ENCODE assay signal across 12 cellular contexts in the genomic region with DNA sequence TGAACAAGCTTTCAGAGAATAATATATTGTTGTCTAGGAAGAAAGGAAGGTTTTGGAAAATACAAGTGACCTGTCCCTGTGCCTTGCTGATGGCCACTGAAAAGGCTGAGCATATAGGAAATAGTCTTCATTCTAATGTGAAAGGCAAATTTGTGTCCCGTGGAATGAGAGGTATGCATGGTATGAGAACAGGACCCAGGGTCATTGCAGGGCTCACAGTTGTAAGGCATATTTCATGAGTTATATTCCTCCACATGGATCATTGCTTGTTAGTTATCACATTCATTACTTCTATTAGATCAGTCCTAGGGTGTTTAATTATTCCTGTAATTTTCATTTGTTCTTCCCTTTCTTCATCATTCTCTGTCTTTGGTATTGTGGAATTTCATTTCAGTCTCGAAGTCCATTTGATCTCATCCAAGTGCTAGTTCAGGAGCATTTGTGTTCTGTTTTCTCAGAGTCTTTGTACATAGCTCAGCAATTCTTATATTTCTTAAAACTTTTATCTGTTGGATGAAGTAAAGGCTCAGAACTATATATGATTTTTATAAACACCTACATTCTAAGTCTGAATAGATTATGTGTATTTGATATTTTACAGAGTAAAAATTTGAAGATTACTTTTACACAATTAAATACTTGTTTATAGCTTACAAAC. TPM values are rescaled to one million over a fixed set of nuclear protein-coding genes. Genes with fewer than 3 reads are reported as not detected.
DNase-seq lines count a peak whose midpoint lies in the region; ATAC-seq, FAIRE-seq and TF ChIP-seq lines count a peak whose summit lies in the region.
"Had no signal": no experiment of that assay in that cellular context is flagged by ENCODE, and none has a peak within 500 bp of the region (broad histone marks: within the 10 kb centered on the region; RNA-seq: fewer than 3 reads in every experiment).

No MANE protein-coding gene starts in this region.

- TF ChIP-seq CTCF in A549 (IDR thresholded peaks at IDR 0.05) (no peak), astrocyte of the cerebellum (IDR thresholded peaks at IDR 0.05; ENCODE audit: low read depth, low read length, missing control alignments) (no peak), lower lobe of right lung (IDR thresholded peaks at IDR 0.05) (no peak), mucosa of descending colon (IDR thresholded peaks at IDR 0.05) (no peak)

- 19% methylated on average over 2 of the region's 2 CpGs for WGBS in A549 (ENCODE audit: missing lambda C conversion rate)

- peaks cover 5% of the 10 kb centered on the region; the same call in 1 of the 3 replicates for H3K9me3 ChIP-seq in A549
- H3K9me3 ChIP-seq in lower lobe of right lung = no peaks in the 10 kb centered on the region
- no peaks in the 10 kb centered on the region for H3K9me3 ChIP-seq in mucosa of descending colon

- peak overlapping the region; percentile 44 for H3K4me2 ChIP-seq in A549

- peak; percentile 56 for FAIRE-seq in A549 (lab: Jason Lieb, UNC)

- POLR2A ChIA-PET in A549 (lab: Yijun Ruan, JAX) = no interaction called here

- intact Hi-C loops in lower lobe of right lung (cut with DNase I) (no loop called here), mucosa of descending colon (cut with DNase I, micrococcal nuclease) (no loop called here)

- CTCF ChIA-PET in A549 (lab: Yijun Ruan, JAX) = interaction anchor here (0.6 to 0.9 kb wide), 3 partner anchors 32 to 176 kb away, joined by 3 to 4 read pairs (median 3); no protein-coding TSS in a partner anchor

- no peak overlapping the region for H3K27ac ChIP-seq in A549
- no peak overlapping the region for H3K27ac ChIP-seq in lower lobe of right lung
- H3K27ac ChIP-seq: VCaP had no signal

- ATAC-seq in A549 (peak in 1 of 2 experiments; percentile 73; a peak in 3 of 6 replicates), lower lobe of right lung (no peak), mucosa of descending colon (no peak)

- TF ChIP-seq POLR2A in A549 (IDR thresholded peaks at IDR 0.05; ENCODE audit: low read length) = no peak

- TF ChIP-seq EP300 in A549 (IDR thresholded peaks at IDR 0.05) = no peak

- peaks cover 15% of the 10 kb centered on the region for H3K4me1 ChIP-seq in A549
- no peaks in the 10 kb centered on the region for H3K4me1 ChIP-seq in lower lobe of right lung
- no peaks in the 10 kb centered on the region for H3K4me1 ChIP-seq in mucosa of descending colon (ENCODE audit: low read depth)

- no peak overlapping the region for H3K4me3 ChIP-seq in A549
- H3K4me3 ChIP-seq in astrocyte of the cerebellum (ENCODE audit: low read depth, low read length) = no peak overlapping the region
- no peak overlapping the region for H3K4me3 ChIP-seq in lower lobe of right lung
- H3K4me3 ChIP-seq in mucosa of descending colon = no peak overlapping the region

- H3K27me3 ChIP-seq in lower lobe of right lung (ENCODE audit: low read depth) = no peaks in the 10 kb centered on the region

- in situ Hi-C loops in astrocyte of the cerebellum (cut with HindIII; ENCODE audit: low sequenced_read_pairs) = no loop called here

- H3K36me3 ChIP-seq in lower lobe of right lung = no peaks in the 10 kb centered on the region
- H3K36me3 ChIP-seq in mucosa of descending colon (ENCODE audit: low read depth) = no peaks in the 10 kb centered on the region

- peak in 1 of 2 experiments; percentile 23 for DNase-seq in A549 (ENCODE audit: low read depth in 1 of 2, low spot score in 1 of 2)
- peak; percentile 50 for DNase-seq in HS-27A (ENCODE audit: low read depth)
- DNase-seq in astrocyte of the cerebellum (ENCODE audit: low read depth) = peak; percentile 16
- peak; percentile 71 for DNase-seq in iris pigment epithelial cell (ENCODE audit: low read depth)
- DNase-seq in T-helper 2 cell = no peak
- no peak for DNase-seq in NCI-H2029 (lab: John Stamatoyannopoulos, UW)
- no peak for DNase-seq in lower lobe of right lung
- no peak for DNase-seq in mucosa of descending colon
- DNase-seq: activated naive CD4-positive, alpha-beta T cell treated with anti-CD3 and anti-CD28 coated beads, Interleukin-2, amount 50 U/mL, for 16 hours; erythroblast; MV-4-11 had no signal

- no peak for TF ChIP-seq RAD21 in A549 (conservative IDR thresholded peaks at IDR 0.05 in 1 of 2, IDR thresholded peaks at IDR 0.05 in 1 of 2)

TF ChIP-seq in A549, 52 proteins besides CTCF, POLR2A, EP300 and RAD21:
- no peak for TF ChIP-seq TFCP2L1 (CRISPR knock-in tag; IDR thresholded peaks at IDR 0.05)
- no peak for TF ChIP-seq HOXB13 (CRISPR knock-in tag; IDR thresholded peaks at IDR 0.05; ENCODE audit: low read depth)
- no peak for TF ChIP-seq NFE2L2 (conservative IDR thresholded peaks at IDR 0.05; ENCODE audit: low read length)
- TF ChIP-seq POLR2AphosphoS2 (conservative IDR thresholded peaks at IDR 0.05; ENCODE audit: low read length) = no peak
- TF ChIP-seq FOSB (CRISPR knock-in tag; IDR thresholded peaks at IDR 0.05) = no peak
- no peak for TF ChIP-seq JUN (IDR thresholded peaks at IDR 0.05)
- no peak for TF ChIP-seq FOSL2 (IDR thresholded peaks at IDR 0.05)
- TF ChIP-seq FOSL2 (CRISPR knock-in tag; IDR thresholded peaks at IDR 0.05) = no peak
- no peak for TF ChIP-seq KDM1A (IDR thresholded peaks at IDR 0.05; ENCODE audit: low read depth)
- TF ChIP-seq ZC3H11A (IDR thresholded peaks at IDR 0.05) = no peak
- TF ChIP-seq, protein P1, sequence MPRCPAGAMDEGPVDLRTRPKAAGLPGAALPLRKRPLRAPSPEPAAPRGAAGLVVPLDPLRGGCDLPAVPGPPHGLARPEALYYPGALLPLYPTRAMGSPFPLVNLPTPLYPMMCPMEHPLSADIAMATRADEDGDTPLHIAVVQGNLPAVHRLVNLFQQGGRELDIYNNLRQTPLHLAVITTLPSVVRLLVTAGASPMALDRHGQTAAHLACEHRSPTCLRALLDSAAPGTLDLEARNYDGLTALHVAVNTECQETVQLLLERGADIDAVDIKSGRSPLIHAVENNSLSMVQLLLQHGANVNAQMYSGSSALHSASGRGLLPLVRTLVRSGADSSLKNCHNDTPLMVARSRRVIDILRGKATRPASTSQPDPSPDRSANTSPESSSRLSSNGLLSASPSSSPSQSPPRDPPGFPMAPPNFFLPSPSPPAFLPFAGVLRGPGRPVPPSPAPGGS (IDR thresholded peaks at IDR 0.05) = no peak
- TF ChIP-seq MYC (IDR thresholded peaks at IDR 0.05; ENCODE audit: borderline replicate concordance, low read length) = no peak
- no peak for TF ChIP-seq RCOR1 (IDR thresholded peaks at IDR 0.05; ENCODE audit: low read depth, low read length)
- no peak for TF ChIP-seq HOXA7 (CRISPR knock-in tag; IDR thresholded peaks at IDR 0.05)
- TF ChIP-seq CEBPB (IDR thresholded peaks at IDR 0.05) = no peak
- TF ChIP-seq HOXB5 (CRISPR knock-in tag; IDR thresholded peaks at IDR 0.05) = no peak

RNA-seq across cellular contexts. Expression of a gene that starts 39.4 kb away (rescaled TPM):
- polyA plus RNA-seq in A549 (2011; rRNA removed) (83.8 and 84.4 TPM in 2 replicates), A549 (2017; fragmentation: RNase III; extraction: RNeasy Plus Mini Kit Qiagen cat#74134 plus additional on column Dnase treatment) (27.8 to 36.1 TPM (median 30.5 TPM) in 3 replicates)
- polyA plus RNA-seq in A549 (2012; cell fraction: cytosol; rRNA removed) = 15.8 and 18.9 TPM in 2 replicates
- polyA plus RNA-seq in A549 (2012; cell fraction: nucleus; rRNA removed) = 18.6 and 22.8 TPM in 2 replicates
- 92.1 and 99.7 TPM in 2 replicates for polyA minus RNA-seq in A549 (2011; rRNA and poly(A)+ RNA removed)
- total RNA-seq in lower lobe of right lung (83.1 TPM), mucosa of descending colon (100 to 1,000 TPM in 2 of 3 donors, 10 to 100 TPM in 1; 91.3 to 127 (median 109) TPM)

Comparison
In these comparisons a context has a peak if more than half of its experiments do, and no peak if none do; other contexts are left out.
1. DNase-seq: peak in HS-27A (single experiment), astrocyte of the cerebellum (single experiment) and iris pigment epithelial cell (single experiment); none in T-helper 2 cell (0 of 5), NCI-H2029 (single experiment), lower lobe of right lung (single experiment) and mucosa of descending colon (0 of 3).